In genomic region chr14:38391334-38391733, GRCh38 we compare ENCODE assay signal across 3 cellular contexts.
TF ChIP-seq lines count a peak whose summit lies in the region.

No MANE protein-coding gene starts in this region.

TF ChIP-seq in SK-N-SH, 30 proteins besides CTCF, POLR2A, EP300 and RAD21:
- TF ChIP-seq NFIC (IDR thresholded peaks at IDR 0.05; ENCODE audit: borderline replicate concordance) (0 out of 2 replicates have a peak, but pooled peaks have one; percentile 13), REST (IDR thresholded peaks at IDR 0.05; ENCODE audit: low read depth, low read length) (no peak)

TF ChIP-seq in SK-N-SH treated with all-trans-retinoic acid at 6 μM for 48 hours, 23 proteins besides CTCF, POLR2A, EP300 and RAD21:
- TF ChIP-seq CSDC2 (CRISPR knock-in tag; IDR thresholded peaks at IDR 0.05): no peak
- TF ChIP-seq TCF4 (CRISPR knock-in tag; IDR thresholded peaks at IDR 0.05; ENCODE audit: borderline replicate concordance): no peak
- no peak for TF ChIP-seq GLIS3 (CRISPR knock-in tag; IDR thresholded peaks at IDR 0.05)
- no peak for TF ChIP-seq ZNF70 (CRISPR knock-in tag; IDR thresholded peaks at IDR 0.05)
- TF ChIP-seq TSHZ2 (CRISPR knock-in tag; IDR thresholded peaks at IDR 0.05): no peak
- TF ChIP-seq ESRRG (CRISPR knock-in tag; IDR thresholded peaks at IDR 0.05): no peak
- no peak for TF ChIP-seq ZNF8 (CRISPR knock-in tag; IDR thresholded peaks at IDR 0.05)
- TF ChIP-seq ZFP30 (CRISPR knock-in tag; IDR thresholded peaks at IDR 0.05): no peak

TF ChIP-seq in endothelial cell of umbilical vein, 7 proteins besides CTCF, POLR2A, EP300 and RAD21:
- TF ChIP-seq EZH2 (IDR thresholded peaks at IDR 0.05; ENCODE audit: borderline replicate concordance, low read depth, low read length, severe bottlenecking): no peak
- TF ChIP-seq JUN (IDR thresholded peaks at IDR 0.05; ENCODE audit: borderline replicate concordance, insufficient read depth, insufficient read length, low read depth): peak; percentile 42
- TF ChIP-seq MYC (IDR thresholded peaks at IDR 0.05; ENCODE audit: low read depth, low read length): no peak
- no peak for TF ChIP-seq POLR2AphosphoS5 (IDR thresholded peaks at IDR 0.05; ENCODE audit: insufficient read depth, low read depth, low read length)
- peak; percentile 26 for TF ChIP-seq GATA2 (IDR thresholded peaks at IDR 0.05; ENCODE audit: insufficient read depth, insufficient read length, low read depth, low read length)
- TF ChIP-seq FOS (IDR thresholded peaks at IDR 0.05; ENCODE audit: borderline replicate concordance, insufficient read depth, low read length): peak; percentile 49
- no peak for TF ChIP-seq MAX (IDR thresholded peaks at IDR 0.05; ENCODE audit: insufficient read depth, insufficient read length)
